ENCODE assay signal across 1 cellular context in the genomic region with DNA sequence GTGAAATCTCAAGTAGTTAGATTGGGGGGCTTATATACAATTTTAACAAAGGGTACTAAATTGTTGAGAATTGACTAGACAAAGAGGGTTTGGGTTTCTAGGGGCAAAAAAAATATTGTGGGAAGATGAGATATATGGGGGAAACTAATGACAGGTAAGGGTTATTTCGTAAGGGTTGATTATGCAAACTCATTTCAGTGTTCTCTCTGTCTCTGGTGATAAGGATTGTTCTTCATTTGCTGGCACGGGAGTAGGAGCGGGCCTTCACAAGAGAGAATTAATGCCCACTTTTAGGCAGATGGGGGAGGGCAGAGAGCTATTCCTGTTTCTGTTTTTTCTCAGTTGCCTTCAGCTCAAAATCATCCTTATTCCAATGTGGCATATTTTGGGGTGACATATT.
TF ChIP-seq lines count a peak whose summit lies in the region.

No MANE protein-coding gene starts in this region.

TF ChIP-seq in K562, 482 proteins besides CTCF, POLR2A, EP300 and RAD21 (continued from another document and continues in another):
- TF ChIP-seq, protein P1, sequence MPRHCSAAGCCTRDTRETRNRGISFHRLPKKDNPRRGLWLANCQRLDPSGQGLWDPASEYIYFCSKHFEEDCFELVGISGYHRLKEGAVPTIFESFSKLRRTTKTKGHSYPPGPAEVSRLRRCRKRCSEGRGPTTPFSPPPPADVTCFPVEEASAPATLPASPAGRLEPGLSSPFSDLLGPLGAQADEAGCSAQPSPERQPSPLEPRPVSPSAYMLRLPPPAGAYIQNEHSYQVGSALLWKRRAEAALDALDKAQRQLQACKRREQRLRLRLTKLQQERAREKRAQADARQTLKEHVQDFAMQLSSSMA (CRISPR knock-in tag; IDR thresholded peaks at IDR 0.05), result no peak
- TF ChIP-seq, protein P2, sequence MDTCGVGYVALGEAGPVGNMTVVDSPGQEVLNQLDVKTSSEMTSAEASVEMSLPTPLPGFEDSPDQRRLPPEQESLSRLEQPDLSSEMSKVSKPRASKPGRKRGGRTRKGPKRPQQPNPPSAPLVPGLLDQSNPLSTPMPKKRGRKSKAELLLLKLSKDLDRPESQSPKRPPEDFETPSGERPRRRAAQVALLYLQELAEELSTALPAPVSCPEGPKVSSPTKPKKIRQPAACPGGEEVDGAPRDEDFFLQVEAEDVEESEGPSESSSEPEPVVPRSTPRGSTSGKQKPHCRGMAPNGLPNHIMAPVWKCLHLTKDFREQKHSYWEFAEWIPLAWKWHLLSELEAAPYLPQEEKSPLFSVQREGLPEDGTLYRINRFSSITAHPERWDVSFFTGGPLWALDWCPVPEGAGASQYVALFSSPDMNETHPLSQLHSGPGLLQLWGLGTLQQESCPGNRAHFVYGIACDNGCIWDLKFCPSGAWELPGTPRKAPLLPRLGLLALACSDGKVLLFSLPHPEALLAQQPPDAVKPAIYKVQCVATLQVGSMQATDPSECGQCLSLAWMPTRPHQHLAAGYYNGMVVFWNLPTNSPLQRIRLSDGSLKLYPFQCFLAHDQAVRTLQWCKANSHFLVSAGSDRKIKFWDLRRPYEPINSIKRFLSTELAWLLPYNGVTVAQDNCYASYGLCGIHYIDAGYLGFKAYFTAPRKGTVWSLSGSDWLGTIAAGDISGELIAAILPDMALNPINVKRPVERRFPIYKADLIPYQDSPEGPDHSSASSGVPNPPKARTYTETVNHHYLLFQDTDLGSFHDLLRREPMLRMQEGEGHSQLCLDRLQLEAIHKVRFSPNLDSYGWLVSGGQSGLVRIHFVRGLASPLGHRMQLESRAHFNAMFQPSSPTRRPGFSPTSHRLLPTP (IDR thresholded peaks at IDR 0.05; ENCODE audit: borderline replicate concordance, extremely low read depth, insufficient read length), result no peak
- TF ChIP-seq PYGO2 (tag; IDR thresholded peaks at IDR 0.05) (no peak), KHSRP (IDR thresholded peaks at IDR 0.05) (no peak), ZEB2 (IDR thresholded peaks at IDR 0.05) (no peak), TAL1 (IDR thresholded peaks at IDR 0.05) (peak; percentile 30; the same call in 1 of the 2 replicates), ZNF41 (CRISPR knock-in tag; conservative IDR thresholded peaks at IDR 0.05) (no peak), KLF1 (tag; IDR thresholded peaks at IDR 0.05) (no peak), ERF (CRISPR knock-in tag; IDR thresholded peaks at IDR 0.05) (no peak), ZSCAN29 (IDR thresholded peaks at IDR 0.05) (no peak), MYC (IDR thresholded peaks at IDR 0.05; ENCODE audit: low read depth, low read length) (no peak), MYC (CRISPR knock-in tag; IDR thresholded peaks at IDR 0.05; ENCODE audit: borderline replicate concordance, low read depth) (no peak), NCOA4 (IDR thresholded peaks at IDR 0.05; ENCODE audit: partially characterized antibody) (no peak), HDAC3 (IDR thresholded peaks at IDR 0.05; ENCODE audit: borderline replicate concordance, partially characterized antibody) (no peak), CBFA2T2 (conservative IDR thresholded peaks at IDR 0.05) (no peak), TBP (optimal IDR thresholded peaks at IDR 0.05; ENCODE audit: low read depth, low read length) (no peak), ZNF3 (CRISPR knock-in tag; IDR thresholded peaks at IDR 0.05) (no peak), PTBP1 (IDR thresholded peaks at IDR 0.05; ENCODE audit: low read depth, low read length) (no peak), ARHGAP35 (IDR thresholded peaks at IDR 0.05; ENCODE audit: partially characterized antibody) (no peak), CHD1 (IDR thresholded peaks at IDR 0.05; ENCODE audit: low read length) (no peak), FUS (optimal IDR thresholded peaks at IDR 0.05; ENCODE audit: low read depth, low read length) (no peak), POLR2G (IDR thresholded peaks at IDR 0.05; ENCODE audit: low read depth, low read length) (no peak), ZFP36 (IDR thresholded peaks at IDR 0.05; ENCODE audit: low read depth, low read length, partially characterized antibody) (no peak), CEBPB (tag; IDR thresholded peaks at IDR 0.05) (peak; percentile 76), ZKSCAN8 (CRISPR knock-in tag; IDR thresholded peaks at IDR 0.05) (no peak), ZNF253 (CRISPR knock-in tag; conservative IDR thresholded peaks at IDR 0.05) (no peak), KAT8 (IDR thresholded peaks at IDR 0.05; ENCODE audit: low read depth) (no peak), KLF13 (tag; IDR thresholded peaks at IDR 0.05; ENCODE audit: borderline replicate concordance, low read depth) (no peak), MXI1 (IDR thresholded peaks at IDR 0.05; ENCODE audit: low read depth, low read length) (no peak), SMARCB1 (IDR thresholded peaks at IDR 0.05; ENCODE audit: insufficient read length, low read depth) (no peak), ARID1B (IDR thresholded peaks at IDR 0.05) (peak; percentile 65), DDX20 (tag; IDR thresholded peaks at IDR 0.05; ENCODE audit: low read depth) (no peak), TCF3 (CRISPR knock-in tag; IDR thresholded peaks at IDR 0.05) (0 out of 2 replicates have a peak, but pooled peaks have one; percentile 19), ZNF197 (CRISPR knock-in tag; IDR thresholded peaks at IDR 0.05; ENCODE audit: low read depth) (no peak)
- TF ChIP-seq, protein P3, sequence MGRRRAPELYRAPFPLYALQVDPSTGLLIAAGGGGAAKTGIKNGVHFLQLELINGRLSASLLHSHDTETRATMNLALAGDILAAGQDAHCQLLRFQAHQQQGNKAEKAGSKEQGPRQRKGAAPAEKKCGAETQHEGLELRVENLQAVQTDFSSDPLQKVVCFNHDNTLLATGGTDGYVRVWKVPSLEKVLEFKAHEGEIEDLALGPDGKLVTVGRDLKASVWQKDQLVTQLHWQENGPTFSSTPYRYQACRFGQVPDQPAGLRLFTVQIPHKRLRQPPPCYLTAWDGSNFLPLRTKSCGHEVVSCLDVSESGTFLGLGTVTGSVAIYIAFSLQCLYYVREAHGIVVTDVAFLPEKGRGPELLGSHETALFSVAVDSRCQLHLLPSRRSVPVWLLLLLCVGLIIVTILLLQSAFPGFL (CRISPR knock-in tag; IDR thresholded peaks at IDR 0.05), result no peak
- TF ChIP-seq, protein P4, sequence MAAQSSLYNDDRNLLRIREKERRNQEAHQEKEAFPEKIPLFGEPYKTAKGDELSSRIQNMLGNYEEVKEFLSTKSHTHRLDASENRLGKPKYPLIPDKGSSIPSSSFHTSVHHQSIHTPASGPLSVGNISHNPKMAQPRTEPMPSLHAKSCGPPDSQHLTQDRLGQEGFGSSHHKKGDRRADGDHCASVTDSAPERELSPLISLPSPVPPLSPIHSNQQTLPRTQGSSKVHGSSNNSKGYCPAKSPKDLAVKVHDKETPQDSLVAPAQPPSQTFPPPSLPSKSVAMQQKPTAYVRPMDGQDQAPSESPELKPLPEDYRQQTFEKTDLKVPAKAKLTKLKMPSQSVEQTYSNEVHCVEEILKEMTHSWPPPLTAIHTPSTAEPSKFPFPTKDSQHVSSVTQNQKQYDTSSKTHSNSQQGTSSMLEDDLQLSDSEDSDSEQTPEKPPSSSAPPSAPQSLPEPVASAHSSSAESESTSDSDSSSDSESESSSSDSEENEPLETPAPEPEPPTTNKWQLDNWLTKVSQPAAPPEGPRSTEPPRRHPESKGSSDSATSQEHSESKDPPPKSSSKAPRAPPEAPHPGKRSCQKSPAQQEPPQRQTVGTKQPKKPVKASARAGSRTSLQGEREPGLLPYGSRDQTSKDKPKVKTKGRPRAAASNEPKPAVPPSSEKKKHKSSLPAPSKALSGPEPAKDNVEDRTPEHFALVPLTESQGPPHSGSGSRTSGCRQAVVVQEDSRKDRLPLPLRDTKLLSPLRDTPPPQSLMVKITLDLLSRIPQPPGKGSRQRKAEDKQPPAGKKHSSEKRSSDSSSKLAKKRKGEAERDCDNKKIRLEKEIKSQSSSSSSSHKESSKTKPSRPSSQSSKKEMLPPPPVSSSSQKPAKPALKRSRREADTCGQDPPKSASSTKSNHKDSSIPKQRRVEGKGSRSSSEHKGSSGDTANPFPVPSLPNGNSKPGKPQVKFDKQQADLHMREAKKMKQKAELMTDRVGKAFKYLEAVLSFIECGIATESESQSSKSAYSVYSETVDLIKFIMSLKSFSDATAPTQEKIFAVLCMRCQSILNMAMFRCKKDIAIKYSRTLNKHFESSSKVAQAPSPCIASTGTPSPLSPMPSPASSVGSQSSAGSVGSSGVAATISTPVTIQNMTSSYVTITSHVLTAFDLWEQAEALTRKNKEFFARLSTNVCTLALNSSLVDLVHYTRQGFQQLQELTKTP (IDR thresholded peaks at IDR 0.05; ENCODE audit: low read depth in 1 of 2, partially characterized antibody in 2 of 2), result no peak
- TF ChIP-seq, protein P5, sequence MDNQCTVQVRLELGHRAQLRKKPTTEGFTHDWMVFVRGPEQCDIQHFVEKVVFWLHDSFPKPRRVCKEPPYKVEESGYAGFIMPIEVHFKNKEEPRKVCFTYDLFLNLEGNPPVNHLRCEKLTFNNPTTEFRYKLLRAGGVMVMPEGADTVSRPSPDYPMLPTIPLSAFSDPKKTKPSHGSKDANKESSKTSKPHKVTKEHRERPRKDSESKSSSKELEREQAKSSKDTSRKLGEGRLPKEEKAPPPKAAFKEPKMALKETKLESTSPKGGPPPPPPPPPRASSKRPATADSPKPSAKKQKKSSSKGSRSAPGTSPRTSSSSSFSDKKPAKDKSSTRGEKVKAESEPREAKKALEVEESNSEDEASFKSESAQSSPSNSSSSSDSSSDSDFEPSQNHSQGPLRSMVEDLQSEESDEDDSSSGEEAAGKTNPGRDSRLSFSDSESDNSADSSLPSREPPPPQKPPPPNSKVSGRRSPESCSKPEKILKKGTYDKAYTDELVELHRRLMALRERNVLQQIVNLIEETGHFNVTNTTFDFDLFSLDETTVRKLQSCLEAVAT (IDR thresholded peaks at IDR 0.05), result no peak
- TF ChIP-seq, protein P6, sequence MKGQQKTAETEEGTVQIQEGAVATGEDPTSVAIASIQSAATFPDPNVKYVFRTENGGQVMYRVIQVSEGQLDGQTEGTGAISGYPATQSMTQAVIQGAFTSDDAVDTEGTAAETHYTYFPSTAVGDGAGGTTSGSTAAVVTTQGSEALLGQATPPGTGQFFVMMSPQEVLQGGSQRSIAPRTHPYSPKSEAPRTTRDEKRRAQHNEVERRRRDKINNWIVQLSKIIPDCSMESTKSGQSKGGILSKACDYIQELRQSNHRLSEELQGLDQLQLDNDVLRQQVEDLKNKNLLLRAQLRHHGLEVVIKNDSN (CRISPR knock-in tag; IDR thresholded peaks at IDR 0.05), result no peak
- TF ChIP-seq, protein P7, sequence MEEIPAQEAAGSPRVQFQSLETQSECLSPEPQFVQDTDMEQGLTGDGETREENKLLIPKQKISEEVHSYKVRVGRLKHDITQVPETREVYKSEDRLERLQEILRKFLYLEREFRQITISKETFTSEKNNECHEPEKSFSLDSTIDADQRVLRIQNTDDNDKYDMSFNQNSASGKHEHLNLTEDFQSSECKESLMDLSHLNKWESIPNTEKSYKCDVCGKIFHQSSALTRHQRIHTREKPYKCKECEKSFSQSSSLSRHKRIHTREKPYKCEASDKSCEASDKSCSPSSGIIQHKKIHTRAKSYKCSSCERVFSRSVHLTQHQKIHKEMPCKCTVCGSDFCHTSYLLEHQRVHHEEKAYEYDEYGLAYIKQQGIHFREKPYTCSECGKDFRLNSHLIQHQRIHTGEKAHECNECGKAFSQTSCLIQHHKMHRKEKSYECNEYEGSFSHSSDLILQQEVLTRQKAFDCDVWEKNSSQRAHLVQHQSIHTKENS (CRISPR knock-in tag; IDR thresholded peaks at IDR 0.05), result no peak
